1 cellular context compared by ENCODE assay signal in genomic region chr17:82737981-82738877, GRCh38.
TF ChIP-seq lines count a peak whose summit lies in the region.

No MANE protein-coding gene starts in this region.

TF ChIP-seq in GM23338, 12 proteins besides CTCF, POLR2A, EP300 and RAD21 (continued from another document):
- TF ChIP-seq ZNF462 (CRISPR knock-in tag; IDR thresholded peaks at IDR 0.05) (no peak), CREB1 (CRISPR knock-in tag; IDR thresholded peaks at IDR 0.05; ENCODE audit: low read depth) (no peak)
